ENCODE assay signal across 12 cellular contexts in the genomic region with DNA sequence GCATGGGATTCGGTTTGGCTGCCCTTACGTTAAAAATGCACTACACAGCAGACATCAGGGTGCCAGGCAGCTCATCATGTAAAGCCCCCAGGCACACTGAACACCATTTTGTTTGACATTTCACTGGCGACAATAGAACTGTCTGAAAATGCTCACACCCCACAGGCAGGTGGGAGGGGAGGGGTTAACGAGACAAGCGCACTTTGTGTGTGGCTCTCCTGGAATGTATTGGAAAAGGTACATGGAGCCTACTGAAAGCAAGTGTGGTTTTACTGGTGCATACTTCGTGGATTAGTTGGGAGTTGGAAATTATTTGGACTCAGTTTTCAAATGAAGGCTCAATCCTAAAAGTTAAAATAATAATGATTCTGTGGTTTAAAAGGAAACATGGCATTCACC. TPM values are rescaled to one million over a fixed set of nuclear protein-coding genes. Genes with fewer than 3 reads are reported as not detected.
"Had no signal": no experiment of that assay in that cellular context is flagged by ENCODE, and none has a peak within 500 bp of the region (broad histone marks: within the 10 kb centered on the region; RNA-seq: fewer than 3 reads in every experiment).

No MANE protein-coding gene starts in this region.

- H3K4me1 ChIP-seq: upper lobe of left lung had no signal

- H3K27me3 ChIP-seq: upper lobe of left lung had no signal

- DNase-seq: activated CD4-positive, alpha-beta memory T cell treated with anti-CD3 and anti-CD28 coated beads for 36 hours; activated T-cell treated with anti-CD3 and anti-CD28 coated beads, Interleukin-2, amount 50 U/mL, for 48 hours; aorta; central memory CD4-positive, alpha-beta T cell; effector CD8-positive, alpha-beta T cell; hypothalamus; stimulated activated CD4-positive, alpha-beta T cell treated with anti-CD3 and anti-CD28 coated beads, Interleukin-2, amount 100 ng/mL, for 48 hours; stimulated activated naive CD4-positive, alpha-beta T cell treated with Interleukin-2 at 50 U/mL for 16 hours; upper lobe of left lung had no signal

- H3K36me3 ChIP-seq: upper lobe of left lung had no signal

- H3K27ac ChIP-seq: coronary artery, upper lobe of left lung had no signal

- H3K9me3 ChIP-seq: upper lobe of left lung had no signal

- H3K4me3 ChIP-seq: coronary artery, upper lobe of left lung had no signal

RNA-seq across cellular contexts. Expression of a gene that starts 31.6 kb away (rescaled TPM):
- total RNA-seq: activated CD4-positive, alpha-beta memory T cell treated with anti-CD3 and anti-CD28 coated beads for 36 hours; natural killer cell treated with Interleukin-12 subunit alpha and Interleukin-12 subunit beta and Interleukin-15 and Interleukin-18, amount 100 ng/mL, for 72 hours; pulmonary artery endothelial cell had no signal
